In genomic region chr2:224284134-224284946, GRCh38 we compare ENCODE assay signal across 7 cellular contexts.
DNase-seq lines count a peak whose midpoint lies in the region; ATAC-seq and TF ChIP-seq lines count a peak whose summit lies in the region.

No MANE protein-coding gene starts in this region.

- peaks cover 2% of the 10 kb centered on the region for H3K27me3 ChIP-seq in mammary epithelial cell (ENCODE audit: insufficient read depth, low read length)
- no peaks in the 10 kb centered on the region for H3K27me3 ChIP-seq in right lobe of liver

- H3K4me1 ChIP-seq in mammary epithelial cell (ENCODE audit: insufficient read depth, low read length): no peaks in the 10 kb centered on the region
- no peaks in the 10 kb centered on the region for H3K4me1 ChIP-seq in right lobe of liver

- H3K27ac ChIP-seq in mammary epithelial cell (ENCODE audit: insufficient read depth, low read depth, low read length) (no peak overlapping the region), right lobe of liver (no peak overlapping the region)

- intact Hi-C loops in mammary epithelial cell (cut with micrococcal nuclease): loop anchor here (1.0 to 5.0 kb wide), 9 partner anchors 141 to 1312 kb away; partner anchors contain the start of gene SERPINE2
- intact Hi-C loops in right lobe of liver (cut with DNase I): loop anchor here (5.0 kb wide), 2 partner anchors 287 to 292 kb away; no protein-coding TSS in a partner anchor

- no peak for TF ChIP-seq POLR2A in right lobe of liver (IDR thresholded peaks at IDR 0.05)

- H3K4me2 ChIP-seq in mammary epithelial cell (ENCODE audit: insufficient read depth, low read depth, low read length): no peak overlapping the region

- TF ChIP-seq CTCF in mammary epithelial cell (conservative IDR thresholded peaks at IDR 0.05 in 1 of 2, IDR thresholded peaks at IDR 0.05 in 1 of 2; ENCODE audit: extremely low read depth in 1 of 2, insufficient read depth in 1 of 2, low read depth in 1 of 2, low read length in 2 of 2) (peak; percentile 54 to 80), right lobe of liver (IDR thresholded peaks at IDR 0.05) (peak; percentile 64 to 90 (median 65))

- H3K9ac ChIP-seq in mammary epithelial cell (ENCODE audit: insufficient read depth, low read length): no peak overlapping the region

- H3K9me3 ChIP-seq in mammary epithelial cell (replicated peaks; ENCODE audit: insufficient read depth, low read length) (no peaks in the 10 kb centered on the region), right lobe of liver (no peaks in the 10 kb centered on the region)

- ATAC-seq in GM18502 (IDR thresholded peaks at IDR 0.05; ENCODE audit: poor library complexity, unreplicated experiment): peak; percentile 53
- peak; percentile 28 to 70 (median 67) for ATAC-seq in right lobe of liver
- ATAC-seq in GM18520 (IDR thresholded peaks at IDR 0.05; ENCODE audit: unreplicated experiment): no peak

- H2AFZ ChIP-seq in mammary epithelial cell (ENCODE audit: low read depth, low read length): peak overlapping the region; percentile 7

- 46% methylated on average over 1 of the region's 1 CpG for WGBS in mammary epithelial cell (ENCODE audit: low coverage, missing lambda C conversion rate)
- 0% methylated on average over 1 of the region's 1 CpG for WGBS in right lobe of liver (ENCODE audit: insufficient coverage, low coverage, low lambda C conversion rate, missing lambda C conversion rate)

- no peaks in the 10 kb centered on the region for H3K79me2 ChIP-seq in mammary epithelial cell (ENCODE audit: insufficient read depth, low read length)

- in situ Hi-C loops in mammary epithelial cell (cut with MboI; ENCODE audit: low sequenced_read_pairs in 2 of 2): loop anchor here (5.0 to 10.0 kb wide), 2 partner anchors 290 to 292 kb away; no protein-coding TSS in a partner anchor

- peak; percentile 29 for DNase-seq in COLO829 (ENCODE audit: low spot score)
- peak; percentile 65 for DNase-seq in NCI-H2227 (lab: John Stamatoyannopoulos, UW; ENCODE audit: unreplicated experiment)
- peak; percentile 43 for DNase-seq in mammary epithelial cell
- DNase-seq in right lobe of liver: no peak
- DNase-seq in activated effector memory CD4-positive, alpha-beta T cell treated with Interleukin-2 at 50 U/mL for 16 hours: no peak

- H3K4me3 ChIP-seq in mammary epithelial cell (replicated peaks in 1 of 3; ENCODE audit: insufficient read depth in 1 of 3, low read depth in 2 of 3, low read length in 3 of 3) (no peak overlapping the region), right lobe of liver (no peak overlapping the region)

- CTCF ChIA-PET in mammary epithelial cell (lab: Charles Lee; ENCODE audit: low non-redundant PET): interaction anchor here (0.6 to 1.9 kb wide), 4 partner anchors 75 to 314 kb away, joined by 3 to 33 read pairs (median 12); no protein-coding TSS in a partner anchor

- no peaks in the 10 kb centered on the region for H4K20me1 ChIP-seq in mammary epithelial cell (ENCODE audit: insufficient read depth, low read length)

- dilution Hi-C loops in mammary epithelial cell (cut with HindIII; ENCODE audit: low sequenced_read_pairs): loop anchor here (25.0 kb wide), 1 partner anchor 297 kb away; no protein-coding TSS in a partner anchor

- H3K36me3 ChIP-seq in mammary epithelial cell (ENCODE audit: insufficient read depth, low read length) (no peaks in the 10 kb centered on the region), right lobe of liver (no peaks in the 10 kb centered on the region)

- no TSS peak for BruUV-seq in mammary epithelial cell (replicated peaks; lab: Mats Ljungman, UMichigan)

Comparison
In these comparisons a context has a peak if more than half of its experiments do, and no peak if none do; other contexts are left out.
1. DNase-seq: peak in COLO829 (single experiment), NCI-H2227 (single experiment) and mammary epithelial cell (single experiment); none in right lobe of liver (0 of 3) and activated effector memory CD4-positive, alpha-beta T cell treated with Interleukin-2 at 50 U/mL for 16 hours (single experiment).